8 cellular contexts compared by ENCODE assay signal in the genomic region with DNA sequence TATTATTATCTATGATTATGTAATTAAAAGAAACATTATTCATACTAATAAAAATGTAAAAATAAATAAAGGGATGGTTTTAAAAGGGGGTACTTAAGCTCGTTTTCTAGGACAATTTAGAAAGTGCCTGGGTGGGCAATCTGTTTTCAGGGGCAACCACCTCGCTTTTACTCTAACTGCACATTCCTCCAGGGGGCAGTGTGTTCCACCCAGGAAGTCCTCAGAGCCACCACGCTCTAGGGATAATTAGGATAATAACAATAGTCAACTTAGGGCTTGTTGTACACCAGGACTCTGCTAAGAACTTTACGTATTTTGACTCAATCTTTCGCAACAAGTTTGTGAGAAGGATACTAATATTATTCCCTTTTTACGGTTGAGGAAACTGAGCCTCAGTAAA.
A peak's percentile ranks its signal among the peaks of the same experiment; 100 is the strongest.
DNase-seq lines count a peak whose midpoint lies in the region; ATAC-seq, FAIRE-seq and TF ChIP-seq lines count a peak whose summit lies in the region.
"Had no signal": no experiment of that assay in that cellular context is flagged by ENCODE, and none has a peak within 500 bp of the region (broad histone marks: within the 10 kb centered on the region; RNA-seq: fewer than 3 reads in every experiment).

No MANE protein-coding gene starts in this region.

- in situ Hi-C loops in GM23248 (cut with MboI): loop anchor here (10.0 kb wide), 1 partner anchor 368 kb away; no protein-coding TSS in a partner anchor

- no peak overlapping the region for H2AFZ ChIP-seq in GM23248

- WGBS in GM23248 (ENCODE audit: low coverage in 1 of 2, low lambda C conversion rate in 2 of 2, missing lambda C conversion rate in 2 of 2), 2 experiments: 62 to 65% methylated on average over 6 of the region's 6 CpGs
- WGBS in liver: 79% methylated on average over 6 of the region's 6 CpGs

- CTCF ChIA-PET in T-cell (lab: Charles Lee): no interaction called here

- no peaks in the 10 kb centered on the region for H4K20me1 ChIP-seq in GM23248 (ENCODE audit: insufficient read depth)

- no peaks in the 10 kb centered on the region for H3K79me2 ChIP-seq in GM23248 (ENCODE audit: insufficient read depth)

- H3K27ac Mint-ChIP-seq in T-cell: no peak overlapping the region

- H3F3A ChIP-seq in GM23248 (ENCODE audit: insufficient read depth): no peaks in the 10 kb centered on the region

- H3K36me3 ChIP-seq in GM23248 (ENCODE audit: low read depth): no peaks in the 10 kb centered on the region
- no peaks in the 10 kb centered on the region for H3K36me3 ChIP-seq in adipocyte (ENCODE audit: control insufficient read depth, insufficient read depth, low read length, severe bottlenecking)
- H3K36me3 ChIP-seq in liver (ENCODE audit: control insufficient read depth in 4 of 4, insufficient read depth in 3 of 4, low read depth in 1 of 4, low read length in 3 of 4): no peaks in the 10 kb centered on the region

- H3K9ac ChIP-seq in GM23248 (no peak overlapping the region), adipocyte (ENCODE audit: low read length) (no peak overlapping the region), liver (ENCODE audit: low read depth in 1 of 2, low read length in 2 of 2) (no peak overlapping the region)

- DNase-seq in D721Med (ENCODE audit: insufficient read length, low spot score) (no peak), GM23248 (peak; percentile 52), adipocyte (ENCODE audit: low read depth) (peak; percentile 48), T-cell (no peak), NCI-H128 (lab: John Stamatoyannopoulos, UW; ENCODE audit: unreplicated experiment) (no peak)
- DNase-seq: activated CD4-positive, alpha-beta T cell treated with anti-CD3 and anti-CD28 coated beads, Interleukin-2, amount 50 U/mL, for 1 hour had no signal

- TF ChIP-seq RAD21 in liver (IDR thresholded peaks at IDR 0.05): peak; percentile 68 to 80

- no peaks in the 10 kb centered on the region for H3K9me2 ChIP-seq in GM23248 (ENCODE audit: insufficient read depth)

- H3K27me3 Mint-ChIP-seq in T-cell: peaks cover 4 to 5% of the 10 kb centered on the region in 2 donors

- H3K27me3 ChIP-seq in GM23248 (replicated peaks; ENCODE audit: insufficient read depth) (no peaks in the 10 kb centered on the region), adipocyte (replicated peaks; ENCODE audit: control insufficient read depth, insufficient read depth, low read length) (peaks cover 5% of the 10 kb centered on the region), liver (ENCODE audit: control insufficient read depth in 4 of 4, insufficient read depth in 4 of 4, low read length in 3 of 4) (no peaks in the 10 kb centered on the region)

- H3K4me1 ChIP-seq in GM23248 (ENCODE audit: insufficient read depth): no peaks in the 10 kb centered on the region
- no peaks in the 10 kb centered on the region for H3K4me1 ChIP-seq in adipocyte (ENCODE audit: control insufficient read depth, insufficient read depth, low read length)
- no peaks in the 10 kb centered on the region for H3K4me1 ChIP-seq in liver (ENCODE audit: control insufficient read depth in 4 of 4, insufficient read depth in 4 of 4, low read length in 3 of 4)

- H3K4me3 Mint-ChIP-seq in T-cell: no peak overlapping the region

- TF ChIP-seq CTCF in D721Med (IDR thresholded peaks at IDR 0.05; ENCODE audit: insufficient read depth, missing control alignments) (peak; percentile 10), liver (IDR thresholded peaks at IDR 0.05; ENCODE audit: low read depth, low read length, missing input control) (peak; percentile 43)

- H3K9me3 ChIP-seq in GM23248 (ENCODE audit: low read depth): no peaks in the 10 kb centered on the region
- no peaks in the 10 kb centered on the region for H3K9me3 ChIP-seq in adipocyte (ENCODE audit: control insufficient read depth, low read length)
- no peaks in the 10 kb centered on the region for H3K9me3 ChIP-seq in liver (ENCODE audit: control insufficient read depth in 4 of 4, low read length in 3 of 4)

- no peaks in the 10 kb centered on the region for H3K36me3 Mint-ChIP-seq in T-cell

- POLR2A ChIA-PET in T-cell (lab: Charles Lee): no interaction called here

- ATAC-seq in HG02852 (IDR thresholded peaks at IDR 0.05; ENCODE audit: unreplicated experiment): no peak
- ATAC-seq in T-cell (replicated peaks in 1 of 4): no peak

- no peak overlapping the region for H3K4me2 ChIP-seq in GM23248 (ENCODE audit: unreplicated experiment)

- no peak for FAIRE-seq in D721Med (lab: Jason Lieb, UNC)

- no peaks in the 10 kb centered on the region for H3K4me1 Mint-ChIP-seq in T-cell

- H3K27ac ChIP-seq in GM23248 (no peak overlapping the region), liver (ENCODE audit: low read depth in 1 of 2, low read length in 2 of 2) (no peak overlapping the region)

- no peak overlapping the region for H3K4me3 ChIP-seq in GM23248
- H3K4me3 ChIP-seq in adipocyte (ENCODE audit: low read length): no peak overlapping the region
- no peak overlapping the region for H3K4me3 ChIP-seq in liver (ENCODE audit: low read depth in 1 of 3, low read length in 3 of 3)

- no peaks in the 10 kb centered on the region for H3K9me3 Mint-ChIP-seq in T-cell

TF ChIP-seq in liver, 16 proteins besides CTCF, POLR2A, EP300 and RAD21:
- TF ChIP-seq SP1 (IDR thresholded peaks at IDR 0.05) (no peak), RXRA (IDR thresholded peaks at IDR 0.05) (no peak), HNF4A (conservative IDR thresholded peaks at IDR 0.05) (no peak), YY1 (IDR thresholded peaks at IDR 0.05) (no peak), NR2F2 (IDR thresholded peaks at IDR 0.05) (no peak), GABPA (IDR thresholded peaks at IDR 0.05 in 1 of 2, conservative IDR thresholded peaks at IDR 0.05 in 1 of 2) (no peak), FOXA1 (IDR thresholded peaks at IDR 0.05) (no peak), TAF1 (conservative IDR thresholded peaks at IDR 0.05) (no peak), JUND (IDR thresholded peaks at IDR 0.05) (no peak), FOXA2 (IDR thresholded peaks at IDR 0.05) (no peak), HNF4G (IDR thresholded peaks at IDR 0.05) (no peak), EGR1 (IDR thresholded peaks at IDR 0.05; ENCODE audit: low read depth in 2 of 2) (no peak)
- TF ChIP-seq, protein P1, sequence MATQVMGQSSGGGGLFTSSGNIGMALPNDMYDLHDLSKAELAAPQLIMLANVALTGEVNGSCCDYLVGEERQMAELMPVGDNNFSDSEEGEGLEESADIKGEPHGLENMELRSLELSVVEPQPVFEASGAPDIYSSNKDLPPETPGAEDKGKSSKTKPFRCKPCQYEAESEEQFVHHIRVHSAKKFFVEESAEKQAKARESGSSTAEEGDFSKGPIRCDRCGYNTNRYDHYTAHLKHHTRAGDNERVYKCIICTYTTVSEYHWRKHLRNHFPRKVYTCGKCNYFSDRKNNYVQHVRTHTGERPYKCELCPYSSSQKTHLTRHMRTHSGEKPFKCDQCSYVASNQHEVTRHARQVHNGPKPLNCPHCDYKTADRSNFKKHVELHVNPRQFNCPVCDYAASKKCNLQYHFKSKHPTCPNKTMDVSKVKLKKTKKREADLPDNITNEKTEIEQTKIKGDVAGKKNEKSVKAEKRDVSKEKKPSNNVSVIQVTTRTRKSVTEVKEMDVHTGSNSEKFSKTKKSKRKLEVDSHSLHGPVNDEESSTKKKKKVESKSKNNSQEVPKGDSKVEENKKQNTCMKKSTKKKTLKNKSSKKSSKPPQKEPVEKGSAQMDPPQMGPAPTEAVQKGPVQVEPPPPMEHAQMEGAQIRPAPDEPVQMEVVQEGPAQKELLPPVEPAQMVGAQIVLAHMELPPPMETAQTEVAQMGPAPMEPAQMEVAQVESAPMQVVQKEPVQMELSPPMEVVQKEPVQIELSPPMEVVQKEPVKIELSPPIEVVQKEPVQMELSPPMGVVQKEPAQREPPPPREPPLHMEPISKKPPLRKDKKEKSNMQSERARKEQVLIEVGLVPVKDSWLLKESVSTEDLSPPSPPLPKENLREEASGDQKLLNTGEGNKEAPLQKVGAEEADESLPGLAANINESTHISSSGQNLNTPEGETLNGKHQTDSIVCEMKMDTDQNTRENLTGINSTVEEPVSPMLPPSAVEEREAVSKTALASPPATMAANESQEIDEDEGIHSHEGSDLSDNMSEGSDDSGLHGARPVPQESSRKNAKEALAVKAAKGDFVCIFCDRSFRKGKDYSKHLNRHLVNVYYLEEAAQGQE (IDR thresholded peaks at IDR 0.05): no peak
- TF ChIP-seq, protein P2, sequence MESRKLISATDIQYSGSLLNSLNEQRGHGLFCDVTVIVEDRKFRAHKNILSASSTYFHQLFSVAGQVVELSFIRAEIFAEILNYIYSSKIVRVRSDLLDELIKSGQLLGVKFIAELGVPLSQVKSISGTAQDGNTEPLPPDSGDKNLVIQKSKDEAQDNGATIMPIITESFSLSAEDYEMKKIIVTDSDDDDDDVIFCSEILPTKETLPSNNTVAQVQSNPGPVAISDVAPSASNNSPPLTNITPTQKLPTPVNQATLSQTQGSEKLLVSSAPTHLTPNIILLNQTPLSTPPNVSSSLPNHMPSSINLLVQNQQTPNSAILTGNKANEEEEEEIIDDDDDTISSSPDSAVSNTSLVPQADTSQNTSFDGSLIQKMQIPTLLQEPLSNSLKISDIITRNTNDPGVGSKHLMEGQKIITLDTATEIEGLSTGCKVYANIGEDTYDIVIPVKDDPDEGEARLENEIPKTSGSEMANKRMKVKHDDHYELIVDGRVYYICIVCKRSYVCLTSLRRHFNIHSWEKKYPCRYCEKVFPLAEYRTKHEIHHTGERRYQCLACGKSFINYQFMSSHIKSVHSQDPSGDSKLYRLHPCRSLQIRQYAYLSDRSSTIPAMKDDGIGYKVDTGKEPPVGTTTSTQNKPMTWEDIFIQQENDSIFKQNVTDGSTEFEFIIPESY (IDR thresholded peaks at IDR 0.05): no peak
- TF ChIP-seq, protein P3, sequence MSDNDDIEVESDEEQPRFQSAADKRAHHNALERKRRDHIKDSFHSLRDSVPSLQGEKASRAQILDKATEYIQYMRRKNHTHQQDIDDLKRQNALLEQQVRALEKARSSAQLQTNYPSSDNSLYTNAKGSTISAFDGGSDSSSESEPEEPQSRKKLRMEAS (IDR thresholded peaks at IDR 0.05): no peak
- TF ChIP-seq, protein P4, sequence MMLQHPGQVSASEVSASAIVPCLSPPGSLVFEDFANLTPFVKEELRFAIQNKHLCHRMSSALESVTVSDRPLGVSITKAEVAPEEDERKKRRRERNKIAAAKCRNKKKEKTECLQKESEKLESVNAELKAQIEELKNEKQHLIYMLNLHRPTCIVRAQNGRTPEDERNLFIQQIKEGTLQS (IDR thresholded peaks at IDR 0.05): no peak

Comparison
In these comparisons a context has a peak if more than half of its experiments do, and no peak if none do; other contexts are left out.
1. DNase-seq: peak in GM23248 (single experiment) and adipocyte (single experiment); none in D721Med (single experiment), T-cell (0 of 34) and NCI-H128 (single experiment).